Comparison of ENCODE assay signal across 8 cellular contexts in the genomic region with DNA sequence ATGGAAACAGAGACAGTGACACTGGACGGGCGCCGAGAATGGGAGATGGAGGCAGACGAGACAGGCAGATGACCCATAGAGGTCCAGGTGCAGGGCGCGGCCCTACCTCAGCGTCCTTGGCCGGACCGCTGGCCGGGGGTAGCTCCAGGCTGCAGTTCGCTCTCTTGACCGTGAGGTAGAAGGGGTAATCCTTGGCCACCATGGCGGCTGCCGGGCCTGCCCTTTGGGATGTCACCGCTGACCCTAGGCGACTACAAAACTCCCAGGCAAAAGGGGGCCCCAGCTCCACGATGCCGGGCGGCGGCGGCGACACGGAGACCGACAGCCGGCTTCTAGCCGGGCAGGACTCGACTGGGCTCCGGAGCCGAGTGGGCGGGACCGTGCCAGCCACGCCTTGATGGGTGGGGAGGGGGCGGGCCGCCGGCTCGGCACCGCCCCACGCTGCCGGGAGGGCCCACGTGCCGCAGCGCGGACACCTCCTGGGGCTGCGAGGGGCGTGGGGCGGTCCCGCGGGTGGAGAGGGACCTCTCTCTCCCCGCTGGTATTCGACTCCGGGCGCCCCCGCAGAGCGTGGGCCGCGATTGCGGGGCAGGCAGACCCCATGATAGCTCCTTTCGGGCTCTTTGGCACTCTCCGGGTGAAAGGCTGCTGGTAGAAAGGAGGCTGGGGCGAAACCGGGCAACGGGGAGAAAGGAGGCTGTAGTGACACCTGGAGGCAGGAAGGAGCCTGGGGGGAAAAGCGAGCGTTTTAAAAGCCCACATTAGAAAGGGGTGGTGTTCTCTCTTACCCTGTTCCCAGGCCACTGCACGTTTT. TPM values are rescaled to one million over a fixed set of nuclear protein-coding genes. Genes with fewer than 3 reads are reported as not detected.
DNase-seq lines count a peak whose midpoint lies in the region; ATAC-seq and TF ChIP-seq lines count a peak whose summit lies in the region.

A gene with protein sequence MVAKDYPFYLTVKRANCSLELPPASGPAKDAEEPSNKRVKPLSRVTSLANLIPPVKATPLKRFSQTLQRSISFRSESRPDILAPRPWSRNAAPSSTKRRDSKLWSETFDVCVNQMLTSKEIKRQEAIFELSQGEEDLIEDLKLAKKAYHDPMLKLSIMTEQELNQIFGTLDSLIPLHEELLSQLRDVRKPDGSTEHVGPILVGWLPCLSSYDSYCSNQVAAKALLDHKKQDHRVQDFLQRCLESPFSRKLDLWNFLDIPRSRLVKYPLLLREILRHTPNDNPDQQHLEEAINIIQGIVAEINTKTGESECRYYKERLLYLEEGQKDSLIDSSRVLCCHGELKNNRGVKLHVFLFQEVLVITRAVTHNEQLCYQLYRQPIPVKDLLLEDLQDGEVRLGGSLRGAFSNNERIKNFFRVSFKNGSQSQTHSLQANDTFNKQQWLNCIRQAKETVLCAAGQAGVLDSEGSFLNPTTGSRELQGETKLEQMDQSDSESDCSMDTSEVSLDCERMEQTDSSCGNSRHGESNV (minus strand): TSS at position 353 of the 814 bp plus-strand sequence. CDS start 151 bp downstream, at position 202.

- peaks cover 32% of the 10 kb centered on the region for H3K36me3 Mint-ChIP-seq in activated CD8-positive, alpha-beta T cell treated with anti-CD3 and anti-CD28 coated beads for 36 hours (ENCODE audit: low read depth)

- peak; percentile 79 for ATAC-seq in GM18907 (IDR thresholded peaks at IDR 0.05; ENCODE audit: unreplicated experiment)
- ATAC-seq in HG03159 (IDR thresholded peaks at IDR 0.05; ENCODE audit: unreplicated experiment): peak; percentile 84
- ATAC-seq in activated CD8-positive, alpha-beta T cell treated with anti-CD3 and anti-CD28 coated beads for 36 hours: peak; percentile 82
- peak; percentile 97 for ATAC-seq in lower lobe of right lung

- no peaks in the 10 kb centered on the region for H3K9me3 ChIP-seq in lower lobe of right lung

- peaks cover 36% of the 10 kb centered on the region for H3K4me1 ChIP-seq in lower lobe of right lung

- intact Hi-C loops in activated CD8-positive, alpha-beta T cell treated with anti-CD3 and anti-CD28 coated beads for 36 hours (cut with micrococcal nuclease): loop anchor here (2.0 to 5.0 kb wide), 2 partner anchors 60 to 185 kb away; no protein-coding TSS in a partner anchor
- intact Hi-C loops in lower lobe of right lung (cut with DNase I): loop anchor here (5.0 kb wide), 1 partner anchor 100 kb away; no protein-coding TSS in a partner anchor

- H3K27ac ChIP-seq in lower lobe of right lung: peak within 1 kb of the TSS; percentile 77

- H3K9me3 Mint-ChIP-seq in activated CD8-positive, alpha-beta T cell treated with anti-CD3 and anti-CD28 coated beads for 36 hours: no peaks in the 10 kb centered on the region

- H3K4me3 ChIP-seq in lower lobe of right lung: peak within 1 kb of the TSS; percentile 89

- H3K36me3 ChIP-seq in lower lobe of right lung: no peaks in the 10 kb centered on the region

- peak within 1 kb of the TSS; percentile 91 for H3K27ac Mint-ChIP-seq in activated CD8-positive, alpha-beta T cell treated with anti-CD3 and anti-CD28 coated beads for 36 hours

- no peak for DNase-seq in AG09319 (ENCODE audit: extremely low read depth, low read depth)
- DNase-seq in NCI-H526 treated with DMSO at 0.1 percent for 48 hours (lab: John Stamatoyannopoulos, UW): peak; percentile 57
- DNase-seq in activated CD8-positive, alpha-beta T cell treated with anti-CD3 and anti-CD28 coated beads for 36 hours: peak; percentile 89
- peak; percentile 87 for DNase-seq in ecto neural progenitor cell (ENCODE audit: low spot score)
- DNase-seq in lower lobe of right lung: peak; percentile 89
- peak; percentile 80 to 89 (median 81) for DNase-seq in stimulated activated CD4-positive, alpha-beta T cell treated with anti-CD3 and anti-CD28 coated beads, TNF-alpha, amount 100 ng/mL, for 4 hours (ENCODE audit: low read depth in 3 of 3)

- H3K4me3 Mint-ChIP-seq in activated CD8-positive, alpha-beta T cell treated with anti-CD3 and anti-CD28 coated beads for 36 hours: peak within 1 kb of the TSS; percentile 87

- POLR2A ChIA-PET in activated CD8-positive, alpha-beta T cell treated with anti-CD3 and anti-CD28 coated beads for 36 hours (lab: Charles Lee): interaction anchor here (0.9 to 4.9 kb wide), 21 partner anchors 10 to 186 kb away, joined by 3 to 44 read pairs (median 7); a partner anchor contains a TSS

- TF ChIP-seq CTCF in AG09319 (IDR thresholded peaks at IDR 0.05; ENCODE audit: low read depth, low read length): peak; percentile 45
- TF ChIP-seq CTCF in activated CD8-positive, alpha-beta T cell treated with anti-CD3 and anti-CD28 coated beads for 36 hours (IDR thresholded peaks at IDR 0.05): peak; percentile 61
- peak; percentile 50 for TF ChIP-seq CTCF in lower lobe of right lung (IDR thresholded peaks at IDR 0.05)

- no peaks in the 10 kb centered on the region for H3K27me3 ChIP-seq in lower lobe of right lung (ENCODE audit: low read depth)

- H3K4me1 Mint-ChIP-seq in activated CD8-positive, alpha-beta T cell treated with anti-CD3 and anti-CD28 coated beads for 36 hours (ENCODE audit: low read depth): peaks cover 24% of the 10 kb centered on the region

- H3K27me3 Mint-ChIP-seq in activated CD8-positive, alpha-beta T cell treated with anti-CD3 and anti-CD28 coated beads for 36 hours: no peaks in the 10 kb centered on the region

- CTCF ChIA-PET in activated CD8-positive, alpha-beta T cell treated with anti-CD3 and anti-CD28 coated beads for 36 hours (lab: Charles Lee): interaction anchor here (0.6 to 18.2 kb wide), 28 partner anchors 11 to 191 kb away, joined by 3 to 354 read pairs (median 6); no protein-coding TSS in a partner anchor

RNA-seq across cellular contexts. Expression of the gene that starts here (rescaled TPM):
- 10 to 100 TPM; 63.0 to 66.5 TPM for total RNA-seq in activated CD8-positive, alpha-beta T cell treated with anti-CD3 and anti-CD28 coated beads for 36 hours
- total RNA-seq in lower lobe of right lung: 48.0 TPM
